In the genomic region with DNA sequence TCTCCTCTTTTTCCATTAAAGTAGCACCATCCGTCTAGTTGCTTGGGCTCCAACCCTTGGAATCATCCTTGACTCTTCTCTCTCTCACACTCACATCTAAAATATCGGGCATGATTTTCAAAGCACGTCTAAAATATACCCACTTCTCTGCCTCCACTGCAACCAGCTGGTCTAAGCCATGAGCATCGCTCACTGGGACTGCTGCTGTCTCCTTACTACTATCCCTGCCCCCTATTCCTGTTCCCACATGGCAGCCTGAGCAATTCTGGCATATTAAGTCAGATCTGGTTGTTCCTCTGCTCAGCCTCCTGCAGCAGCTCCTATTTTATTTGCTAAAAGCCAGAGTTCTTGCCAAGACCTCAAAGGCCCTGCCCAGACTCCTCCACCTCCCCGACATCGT, we compare ENCODE assay signal across 19 cellular contexts. TPM values are rescaled to one million over a fixed set of nuclear protein-coding genes. Genes with fewer than 3 reads are reported as not detected.
A peak's percentile ranks its signal among the peaks of the same experiment; 100 is the strongest.
DNase-seq lines count a peak whose midpoint lies in the region; ATAC-seq and TF ChIP-seq lines count a peak whose summit lies in the region.
"Had no signal": no experiment of that assay in that cellular context is flagged by ENCODE, and none has a peak within 500 bp of the region (broad histone marks: within the 10 kb centered on the region; RNA-seq: fewer than 3 reads in every experiment).

No MANE protein-coding gene starts in this region.

- no peak for TF ChIP-seq CTCF in left ventricle myocardium inferior (IDR thresholded peaks at IDR 0.05; ENCODE audit: borderline replicate concordance)
- no peak for TF ChIP-seq CTCF in activated B cell treated with CpG ODN at 0.5 μM for 24 hours (IDR thresholded peaks at IDR 0.05)

- no peaks in the 10 kb centered on the region for H3K27me3 ChIP-seq in left ventricle myocardium inferior (ENCODE audit: low read depth)
- H3K27me3 ChIP-seq in SJCRH30 = no peaks in the 10 kb centered on the region
- H3K27me3 ChIP-seq: spleen, uterus had no signal

- H3K27me3 Mint-ChIP-seq in activated B cell treated with CpG ODN at 0.5 μM for 24 hours = no peaks in the 10 kb centered on the region
- H3K27me3 Mint-ChIP-seq in natural killer cell treated with Interleukin-12 subunit alpha and Interleukin-12 subunit beta and Interleukin-15 and Interleukin-18, amount 100 ng/mL, for 72 hours = no peaks in the 10 kb centered on the region
- H3K27me3 Mint-ChIP-seq: brain had no signal

- H3K27ac ChIP-seq in left ventricle myocardium inferior (replicated peaks) = peak overlapping the region; percentile 63
- no peak overlapping the region for H3K27ac ChIP-seq in SJCRH30
- H3K27ac ChIP-seq: coronary artery had no signal

- no peak for ATAC-seq in Right ventricle myocardium superior (ENCODE audit: poor library complexity)
- no peak for ATAC-seq in activated B cell treated with CpG ODN at 0.5 μM for 24 hours (ENCODE audit: low read depth)
- no peak for ATAC-seq in natural killer cell treated with Interleukin-12 subunit alpha and Interleukin-12 subunit beta and Interleukin-15 and Interleukin-18, amount 100 ng/mL, for 72 hours
- no peak for ATAC-seq in HG02970 (IDR thresholded peaks at IDR 0.05; ENCODE audit: low FRiP score, unreplicated experiment)
- no peak for ATAC-seq in GM21723 (IDR thresholded peaks at IDR 0.05; ENCODE audit: unreplicated experiment)
- ATAC-seq: K562, PC-3 had no signal

- CTCF ChIA-PET in activated B cell treated with CpG ODN at 0.5 μM for 24 hours (lab: Charles Lee) (interaction anchor here (0.9 kb wide), 1 partner anchor 53 kb away, joined by 3 read pairs; no protein-coding TSS in a partner anchor), HEK293T (lab: Yijun Ruan, JAX) (no interaction called here)

- H3K9me3 ChIP-seq in left ventricle myocardium inferior (replicated peaks) (no peaks in the 10 kb centered on the region), SJCRH30 (replicated peaks) (no peaks in the 10 kb centered on the region)
- H3K9me3 ChIP-seq: spleen, uterus had no signal

- H3K36me3 ChIP-seq in left ventricle myocardium inferior (no peaks in the 10 kb centered on the region), SJCRH30 (no peaks in the 10 kb centered on the region)
- H3K36me3 ChIP-seq: uterus had no signal

- H3K4me3 Mint-ChIP-seq in activated B cell treated with CpG ODN at 0.5 μM for 24 hours = no peak overlapping the region
- no peak overlapping the region for H3K4me3 Mint-ChIP-seq in natural killer cell treated with Interleukin-12 subunit alpha and Interleukin-12 subunit beta and Interleukin-15 and Interleukin-18, amount 100 ng/mL, for 72 hours
- H3K4me3 Mint-ChIP-seq: brain had no signal

- H3K4me3 ChIP-seq in left ventricle myocardium inferior (no peak overlapping the region), SJCRH30 (no peak overlapping the region)
- H3K4me3 ChIP-seq: coronary artery, K562, spleen, uterus had no signal

- peak overlapping the region; percentile 80 for H3K27ac Mint-ChIP-seq in activated B cell treated with CpG ODN at 0.5 μM for 24 hours
- H3K27ac Mint-ChIP-seq in natural killer cell treated with Interleukin-12 subunit alpha and Interleukin-12 subunit beta and Interleukin-15 and Interleukin-18, amount 100 ng/mL, for 72 hours = peak overlapping the region; percentile 27 to 43
- H3K27ac Mint-ChIP-seq: brain had no signal

- intact Hi-C loops in left ventricle myocardium inferior (cut with micrococcal nuclease) (no loop called here), Right ventricle myocardium superior (cut with DNase I) (no loop called here), activated B cell treated with CpG ODN at 0.5 μM for 24 hours (cut with micrococcal nuclease) (loop anchor here (2.0 kb wide), 1 partner anchor 13 kb away; no protein-coding TSS in a partner anchor)

- H3K36me3 Mint-ChIP-seq in activated B cell treated with CpG ODN at 0.5 μM for 24 hours (ENCODE audit: low read depth) = peaks cover 43% of the 10 kb centered on the region
- H3K36me3 Mint-ChIP-seq in natural killer cell treated with Interleukin-12 subunit alpha and Interleukin-12 subunit beta and Interleukin-15 and Interleukin-18, amount 100 ng/mL, for 72 hours = peaks cover 54% of the 10 kb centered on the region

- DNase-seq in left ventricle myocardium inferior (no peak), Right ventricle myocardium superior (no peak), activated B cell treated with CpG ODN at 0.5 μM for 24 hours (no peak), SJCRH30 (no peak), HEK293T (ENCODE audit: extremely low spot score) (no peak)
- no peak for DNase-seq in natural killer cell treated with Interleukin-12 subunit alpha and Interleukin-12 subunit beta and Interleukin-15 and Interleukin-18, amount 100 ng/mL, for 72 hours (ENCODE audit: low spot score)
- DNase-seq: DMS153; midbrain; NCI-H187; NCI-H345; PC-3; spleen; stimulated activated CD4-positive, alpha-beta T cell treated with anti-CD3 and anti-CD28 coated beads, Interleukin-4, amount 100 ng/mL, for 4 hours; uterus had no signal

- POLR2A ChIA-PET in activated B cell treated with CpG ODN at 0.5 μM for 24 hours (lab: Charles Lee) (interaction anchor here (0.6 to 2.4 kb wide), 8 partner anchors 13 to 82 kb away, joined by 3 to 12 read pairs (median 4); partner anchors contain the start of gene ST6GAL1), HEK293T (lab: Yijun Ruan, JAX) (no interaction called here)

- peaks cover 83% of the 10 kb centered on the region for H3K4me1 Mint-ChIP-seq in activated B cell treated with CpG ODN at 0.5 μM for 24 hours
- peaks cover 39 to 52% of the 10 kb centered on the region in 2 donors for H3K4me1 Mint-ChIP-seq in natural killer cell treated with Interleukin-12 subunit alpha and Interleukin-12 subunit beta and Interleukin-15 and Interleukin-18, amount 100 ng/mL, for 72 hours (ENCODE audit: low read depth in 2 of 2)

- no peaks in the 10 kb centered on the region for H3K9me3 Mint-ChIP-seq in activated B cell treated with CpG ODN at 0.5 μM for 24 hours
- H3K9me3 Mint-ChIP-seq in natural killer cell treated with Interleukin-12 subunit alpha and Interleukin-12 subunit beta and Interleukin-15 and Interleukin-18, amount 100 ng/mL, for 72 hours = no peaks in the 10 kb centered on the region
- H3K9me3 Mint-ChIP-seq: brain had no signal

- H3K4me1 ChIP-seq in left ventricle myocardium inferior = peaks cover 72% of the 10 kb centered on the region
- peaks cover 9% of the 10 kb centered on the region for H3K4me1 ChIP-seq in SJCRH30
- H3K4me1 ChIP-seq: uterus had no signal

TF ChIP-seq in HEK293T, 16 proteins besides CTCF, POLR2A, EP300 and RAD21:
- TF ChIP-seq BHLHE40 (IDR thresholded peaks at IDR 0.05; ENCODE audit: borderline replicate concordance) = no peak
- no peak for TF ChIP-seq TARDBP (IDR thresholded peaks at IDR 0.05)
- no peak for TF ChIP-seq ELF4 (IDR thresholded peaks at IDR 0.05)
- no peak for TF ChIP-seq SUZ12 (IDR thresholded peaks at IDR 0.05)
- no peak for TF ChIP-seq HDGF (IDR thresholded peaks at IDR 0.05; ENCODE audit: borderline replicate concordance)

RNA-seq across cellular contexts. Expression of gene ST6GAL1, which starts 53.7 kb away (rescaled TPM):
- total RNA-seq in left ventricle myocardium inferior (84.3 TPM), Right ventricle myocardium superior (67.4 TPM), activated B cell treated with CpG ODN at 0.5 μM for 24 hours (294 and 328 TPM in 2 replicates)
- total RNA-seq in natural killer cell treated with Interleukin-12 subunit alpha and Interleukin-12 subunit beta and Interleukin-15 and Interleukin-18, amount 100 ng/mL, for 72 hours = 100 to 1,000 TPM; 179 to 304 TPM
- total RNA-seq in SJCRH30 (2014; rRNA removed; shearing (Covaris generic)) = 2.3 TPM in 2 replicates

Comparison
In these comparisons a context has a peak if more than half of its experiments do, and no peak if none do; other contexts are left out.
1. RNA of gene ST6GAL1, which starts 53.7 kb away (total RNA-seq): 294 to 328 TPM in activated B cell treated with CpG ODN at 0.5 μM for 24 hours, 179 to 304 TPM in natural killer cell treated with Interleukin-12 subunit alpha and Interleukin-12 subunit beta and Interleukin-15 and Interleukin-18, amount 100 ng/mL, for 72 hours, 84.3 TPM in left ventricle myocardium inferior (single experiment) and 67.4 TPM in Right ventricle myocardium superior (single experiment); 2.3 TPM in SJCRH30; every median in the first group is over 10 times any median in the second.